In genomic region chr2:72166281-72166680, GRCh38 we compare ENCODE assay signal across 18 cellular contexts. TPM values are rescaled to one million over a fixed set of nuclear protein-coding genes. Genes with fewer than 3 reads are reported as not detected.
A peak's percentile ranks its signal among the peaks of the same experiment; 100 is the strongest.
DNase-seq lines count a peak whose midpoint lies in the region; ATAC-seq, FAIRE-seq and TF ChIP-seq lines count a peak whose summit lies in the region.
"Had no signal": no experiment of that assay in that cellular context is flagged by ENCODE, and none has a peak within 500 bp of the region (broad histone marks: within the 10 kb centered on the region; RNA-seq: fewer than 3 reads in every experiment).

No MANE protein-coding gene starts in this region.

- DNase-seq in GM23248 (peak; percentile 46), IMR-90 (peak; percentile 12), bronchial epithelial cell (ENCODE audit: low read depth) (peak; percentile 44), keratinocyte (ENCODE audit: low read depth, low spot score) (no peak), suprapubic skin (ENCODE audit: low spot score in 2 of 2) (no peak), right atrium auricular region (ENCODE audit: low spot score) (no peak), SIG-M5 treated with dmso at 0.1 percent for 504 hours (lab: John Stamatoyannopoulos, UW; ENCODE audit: unreplicated experiment) (no peak)
- DNase-seq: AML-193; Caco-2; CD8-positive, alpha-beta memory T cell; DND-41; GF-D8 had no signal

- BruUV-seq in IMR-90 (replicated peaks; lab: Mats Ljungman, UMichigan), result no TSS peak

- no peak overlapping the region for H2AK5ac ChIP-seq in IMR-90 (ENCODE audit: low read depth, low read length)

- no peaks in the 10 kb centered on the region for H3K9me2 ChIP-seq in GM23248 (ENCODE audit: insufficient read depth)

- TF ChIP-seq POLR2A in IMR-90 (IDR thresholded peaks at IDR 0.05; ENCODE audit: low read depth, low read length), result no peak
- TF ChIP-seq POLR2A in suprapubic skin (IDR thresholded peaks at IDR 0.05), result no peak

- H4K8ac ChIP-seq in IMR-90 (ENCODE audit: low read depth in 2 of 2, low read length in 2 of 2), result no peak overlapping the region

- no peaks in the 10 kb centered on the region for H3K79me1 ChIP-seq in IMR-90 (ENCODE audit: low read depth in 1 of 2, low read length in 2 of 2)

- H4K5ac ChIP-seq in IMR-90 (ENCODE audit: low read depth, low read length), result no peak overlapping the region

- no peak overlapping the region for H3K18ac ChIP-seq in IMR-90 (ENCODE audit: low read depth, low read length)

- no peak for TF ChIP-seq RAD21 in IMR-90 (IDR thresholded peaks at IDR 0.05; ENCODE audit: low read length)

- dilution Hi-C loops in IMR-90 (cut with HindIII; ENCODE audit: low sequenced_read_pairs, unreplicated experiment), result no loop called here
- dilution Hi-C loops in keratinocyte (cut with MboI; ENCODE audit: extremely low pct_ligation_motif_present, low sequenced_read_pairs), result no loop called here

- no peak overlapping the region for H2BK5ac ChIP-seq in IMR-90 (ENCODE audit: low read depth, low read length, poor library complexity, severe bottlenecking)

- no peak overlapping the region for H3K23ac ChIP-seq in IMR-90 (ENCODE audit: low read depth, low read length)

- peaks cover 23% of the 10 kb centered on the region for H3K4me1 ChIP-seq in GM23248 (ENCODE audit: insufficient read depth)
- no peaks in the 10 kb centered on the region for H3K4me1 ChIP-seq in IMR-90 (ENCODE audit: control insufficient read depth, insufficient read depth, low read length)
- peaks cover 4% of the 10 kb centered on the region for H3K4me1 ChIP-seq in keratinocyte (ENCODE audit: control insufficient read depth, extremely low read depth, insufficient read depth, low read length)
- no peaks in the 10 kb centered on the region for H3K4me1 ChIP-seq in suprapubic skin
- no peaks in the 10 kb centered on the region for H3K4me1 ChIP-seq in right atrium auricular region
- H3K4me1 ChIP-seq: BLaER1, Caco-2, HAP-1 had no signal

- H3K56ac ChIP-seq in IMR-90 (ENCODE audit: extremely low read depth, insufficient read depth, low read length), result no peak overlapping the region

- H3K36me3 ChIP-seq in GM23248 (ENCODE audit: low read depth) (no peaks in the 10 kb centered on the region), IMR-90 (ENCODE audit: control insufficient read depth, insufficient read depth, low read length) (no peaks in the 10 kb centered on the region), bronchial epithelial cell (ENCODE audit: control insufficient read depth, insufficient read depth, low read length) (no peaks in the 10 kb centered on the region), keratinocyte (ENCODE audit: control insufficient read depth in 2 of 2, extremely low read depth in 1 of 2, insufficient read depth in 2 of 2, low read length in 2 of 2) (no peaks in the 10 kb centered on the region), suprapubic skin (no peaks in the 10 kb centered on the region), right atrium auricular region (no peaks in the 10 kb centered on the region)
- H3K36me3 ChIP-seq: BLaER1, HAP-1 had no signal

- H3K14ac ChIP-seq in IMR-90 (replicated peaks; ENCODE audit: low read depth, low read length), result no peak overlapping the region

- no peaks in the 10 kb centered on the region for H3K9me1 ChIP-seq in IMR-90 (ENCODE audit: insufficient read depth, low read length)
- no peaks in the 10 kb centered on the region for H3K9me1 ChIP-seq in keratinocyte (ENCODE audit: control insufficient read depth, extremely low read depth, insufficient read depth, low read length)

- H2AFZ ChIP-seq in GM23248 (no peak overlapping the region), IMR-90 (replicated peaks; ENCODE audit: low read length, poor library complexity) (no peak overlapping the region), keratinocyte (ENCODE audit: control insufficient read depth, low read length) (no peak overlapping the region)

- TF ChIP-seq EP300 in suprapubic skin (IDR thresholded peaks at IDR 0.05), result no peak

- no peaks in the 10 kb centered on the region for H3K9me3 ChIP-seq in GM23248 (ENCODE audit: low read depth)
- no peaks in the 10 kb centered on the region for H3K9me3 ChIP-seq in IMR-90 (ENCODE audit: control insufficient read depth, insufficient read depth, low read length)
- H3K9me3 ChIP-seq in keratinocyte (ENCODE audit: control insufficient read depth, low read depth, low read length), result no peaks in the 10 kb centered on the region
- H3K9me3 ChIP-seq in suprapubic skin, result no peaks in the 10 kb centered on the region
- peaks cover 0 to 4% of the 10 kb centered on the region in 2 donors for H3K9me3 ChIP-seq in right atrium auricular region
- H3K9me3 ChIP-seq: BLaER1, Caco-2, HAP-1 had no signal

- no peak overlapping the region for H2BK15ac ChIP-seq in IMR-90 (ENCODE audit: low read depth, low read length)

- no peak overlapping the region for H4K91ac ChIP-seq in IMR-90 (ENCODE audit: insufficient read depth, low read depth, low read length)

- CTCF ChIA-PET in IMR-90 (lab: Yijun Ruan, JAX), result no interaction called here

- H3K27me3 ChIP-seq in GM23248 (replicated peaks; ENCODE audit: insufficient read depth), result no peaks in the 10 kb centered on the region
- no peaks in the 10 kb centered on the region; the same call in 1 of the 2 replicates for H3K27me3 ChIP-seq in IMR-90 (ENCODE audit: control insufficient read depth, insufficient read depth, low read length)
- H3K27me3 ChIP-seq in bronchial epithelial cell (ENCODE audit: control insufficient read depth, insufficient read depth, low read length), result no peaks in the 10 kb centered on the region
- no peaks in the 10 kb centered on the region for H3K27me3 ChIP-seq in keratinocyte (ENCODE audit: control insufficient read depth, extremely low read depth, insufficient read depth, low read length)
- no peaks in the 10 kb centered on the region for H3K27me3 ChIP-seq in suprapubic skin
- no peaks in the 10 kb centered on the region for H3K27me3 ChIP-seq in right atrium auricular region
- H3K27me3 ChIP-seq: BLaER1 had no signal

- FAIRE-seq in bronchial epithelial cell (lab: Jason Lieb, UNC) (no peak), keratinocyte (lab: Jason Lieb, UNC) (no peak)
- FAIRE-seq: GM19239, H1, K562 had no signal

- H3K9ac ChIP-seq in GM23248 (no peak overlapping the region), IMR-90 (ENCODE audit: low read depth, low read length) (no peak overlapping the region), keratinocyte (ENCODE audit: control insufficient read depth, extremely low read depth, insufficient read depth, low read length) (no peak overlapping the region)
- H3K9ac ChIP-seq: BLaER1 had no signal

- no peak overlapping the region for H2AK9ac ChIP-seq in IMR-90 (replicated peaks; ENCODE audit: low read depth, low read length, poor library complexity)

- in situ Hi-C loops in GM23248 (cut with MboI) (no loop called here), IMR-90 (cut with MboI; ENCODE audit: low sequenced_read_pairs) (no loop called here)

- 33 to 35% methylated on average over 3 of the region's 3 CpGs for WGBS in GM23248 (ENCODE audit: low coverage in 1 of 2, low lambda C conversion rate in 2 of 2, missing lambda C conversion rate in 2 of 2), 2 experiments
- no CpG with 5 or more reads among the region's 3 CpGs for WGBS in IMR-90 (ENCODE audit: extremely low coverage in 2 of 2, insufficient read length in 1 of 2), 2 experiments
- whole genome bisulfite sequencing in suprapubic skin, result 90% methylated on average over 3 of the region's 3 CpGs

- H4K20me1 ChIP-seq in GM23248 (ENCODE audit: insufficient read depth), result no peaks in the 10 kb centered on the region
- no peaks in the 10 kb centered on the region for H4K20me1 ChIP-seq in IMR-90 (ENCODE audit: insufficient read depth, low read length)
- no peaks in the 10 kb centered on the region for H4K20me1 ChIP-seq in keratinocyte (ENCODE audit: control insufficient read depth, extremely low read depth, insufficient read depth, low read length)
- H4K20me1 ChIP-seq: BLaER1 had no signal

- H2BK20ac ChIP-seq in IMR-90 (ENCODE audit: low read depth, low read length), result no peak overlapping the region

- 0 out of 2 replicates have a peak overlapping the region, but pooled peaks have one; percentile 3 for H3K4me3 ChIP-seq in GM23248
- no peak overlapping the region for H3K4me3 ChIP-seq in IMR-90 (ENCODE audit: insufficient read depth, low read depth, low read length)
- H3K4me3 ChIP-seq in bronchial epithelial cell (ENCODE audit: low read depth, low read length), result no peak overlapping the region
- no peak overlapping the region for H3K4me3 ChIP-seq in keratinocyte (ENCODE audit: control insufficient read depth in 2 of 3, extremely low read depth in 1 of 3, insufficient read depth in 2 of 3, low read depth in 1 of 3, low read length in 3 of 3)
- no peak overlapping the region for H3K4me3 ChIP-seq in suprapubic skin
- H3K4me3 ChIP-seq in right atrium auricular region, result no peak overlapping the region
- H3K4me3 ChIP-seq: BLaER1, HAP-1, K562 had no signal

- TF ChIP-seq CTCF in IMR-90 (conservative IDR thresholded peaks at IDR 0.05; ENCODE audit: low read depth, low read length), result no peak
- TF ChIP-seq CTCF in bronchial epithelial cell (IDR thresholded peaks at IDR 0.05; ENCODE audit: insufficient read depth, low read length, severe bottlenecking), result no peak
- TF ChIP-seq CTCF in keratinocyte (optimal IDR thresholded peaks at IDR 0.05 in 1 of 3, IDR thresholded peaks at IDR 0.05 in 1 of 3, conservative IDR thresholded peaks at IDR 0.05 in 1 of 3; ENCODE audit: extremely low read depth in 1 of 3, insufficient read depth in 2 of 3, low read length in 3 of 3), result no peak
- TF ChIP-seq CTCF in suprapubic skin (IDR thresholded peaks at IDR 0.05), result no peak
- no peak for TF ChIP-seq CTCF in right atrium auricular region (IDR thresholded peaks at IDR 0.05)

- no peak overlapping the region for H2BK120ac ChIP-seq in IMR-90 (ENCODE audit: low read depth, low read length)

- H3K4me2 ChIP-seq in GM23248 (ENCODE audit: unreplicated experiment) (peak overlapping the region; percentile 36), IMR-90 (ENCODE audit: low read depth, low read length) (no peak overlapping the region), keratinocyte (ENCODE audit: control insufficient read depth, extremely low read depth, insufficient read depth, low read depth, low read length) (peak overlapping the region; percentile 10)
- H3K4me2 ChIP-seq: BLaER1 had no signal

- POLR2A ChIA-PET in IMR-90 (lab: Charles Lee; ENCODE audit: unreplicated experiment), result no interaction called here

- H3F3A ChIP-seq in GM23248 (ENCODE audit: insufficient read depth), result peaks cover 25% of the 10 kb centered on the region

- H3K27ac ChIP-seq in GM23248 (no peak overlapping the region), IMR-90 (ENCODE audit: insufficient read depth, low read length) (no peak overlapping the region), keratinocyte (ENCODE audit: control insufficient read depth, insufficient read depth, low read length) (no peak overlapping the region), suprapubic skin (no peak overlapping the region), right atrium auricular region (no peak overlapping the region)
- H3K27ac ChIP-seq: BLaER1 had no signal

- H3K79me2 ChIP-seq in GM23248 (ENCODE audit: insufficient read depth) (no peaks in the 10 kb centered on the region), keratinocyte (ENCODE audit: control insufficient read depth, insufficient read depth, low read length) (no peaks in the 10 kb centered on the region)

- no peak overlapping the region for H3K4ac ChIP-seq in IMR-90 (ENCODE audit: low read depth, low read length)

- intact Hi-C loops in IMR-90 (cut with micrococcal nuclease), result no loop called here

- ATAC-seq in IMR-90 (ENCODE audit: low read depth), result peak; percentile 40
- no peak for ATAC-seq in esophagus mucosa
- ATAC-seq: K562 had no signal

RNA-seq across cellular contexts. Expression of gene CYP26B1, which starts 18.6 kb away (rescaled TPM):
- 0.25 and 0.32 TPM in 2 replicates for total RNA-seq in GM23248 (2014; rRNA removed; shearing (Covaris generic))
- polyA plus RNA-seq in GM23248 (2016; fragmentation: Nextera tagmentation; extraction: Ambion mirVana) (0.23 and 0.33 TPM in 2 replicates), IMR-90 (2012; rRNA removed) (0.01 and 0.02 TPM in 2 replicates), keratinocyte (0.75 to 1.8 TPM (median 1.2 TPM) in 3 replicates)
- total RNA-seq in IMR-90 (2012; rRNA removed) (not detected in 2 replicates), bronchial epithelial cell (under 0.01 and 0.53 TPM in 2 replicates), suprapubic skin (10 to 100 TPM; 53.3 to 83.3 (median 67.7) TPM), right atrium auricular region (10 to 100 TPM in 1 of 2 donors, 1 to 10 TPM in 1; 2.5 to 12.8 TPM), esophagus mucosa (1.9 TPM)
- polyA plus RNA-seq in IMR-90 (2012; cell fraction: cytosol; rRNA removed), result 0.03 TPM in 1 of 2 replicates, not detected in the other
- polyA plus RNA-seq in IMR-90 (2012; cell fraction: nucleus; rRNA removed; ENCODE audit: low replicate concordance), result 0.25 and 0.62 TPM in 2 replicates
- polyA plus RNA-seq in keratinocyte (2011; ENCODE audit: low read depth), result 4.3 TPM
- polyA plus RNA-seq in keratinocyte (2011; cell fraction: cytosol; rRNA removed), result 0.45 and 0.74 TPM in 2 replicates
- 5.3 and 5.9 TPM in 2 replicates for polyA plus RNA-seq in keratinocyte (2011; cell fraction: nucleus; rRNA removed)
- 1.3 and 6.0 TPM in 2 replicates for polyA plus RNA-seq in keratinocyte (2012; ENCODE audit: low replicate concordance)
- polyA minus RNA-seq in keratinocyte, result 1.1 to 2.4 TPM (median 1.4 TPM) in 3 replicates
- 1.2 TPM for polyA minus RNA-seq in keratinocyte (2011; cell fraction: cytosol; rRNA and poly(A)+ RNA removed)
- polyA minus RNA-seq in keratinocyte (2011; cell fraction: nucleus; rRNA and poly(A)+ RNA removed), result 3.3 and 3.5 TPM in 2 replicates
- total RNA-seq: CD8-positive, alpha-beta memory T cell had no signal
- polyA plus RNA-seq: CD8-positive, alpha-beta memory T cell had no signal

Comparison
In these comparisons a context has a peak if more than half of its experiments do, and no peak if none do; other contexts are left out.
1. DNase-seq: peak in GM23248 (single experiment), IMR-90 (single experiment) and bronchial epithelial cell (single experiment); none in keratinocyte (single experiment), suprapubic skin (0 of 2), right atrium auricular region (single experiment) and SIG-M5 treated with dmso at 0.1 percent for 504 hours (single experiment).